Comparison of ENCODE assay signal across 9 cellular contexts in the genomic region with DNA sequence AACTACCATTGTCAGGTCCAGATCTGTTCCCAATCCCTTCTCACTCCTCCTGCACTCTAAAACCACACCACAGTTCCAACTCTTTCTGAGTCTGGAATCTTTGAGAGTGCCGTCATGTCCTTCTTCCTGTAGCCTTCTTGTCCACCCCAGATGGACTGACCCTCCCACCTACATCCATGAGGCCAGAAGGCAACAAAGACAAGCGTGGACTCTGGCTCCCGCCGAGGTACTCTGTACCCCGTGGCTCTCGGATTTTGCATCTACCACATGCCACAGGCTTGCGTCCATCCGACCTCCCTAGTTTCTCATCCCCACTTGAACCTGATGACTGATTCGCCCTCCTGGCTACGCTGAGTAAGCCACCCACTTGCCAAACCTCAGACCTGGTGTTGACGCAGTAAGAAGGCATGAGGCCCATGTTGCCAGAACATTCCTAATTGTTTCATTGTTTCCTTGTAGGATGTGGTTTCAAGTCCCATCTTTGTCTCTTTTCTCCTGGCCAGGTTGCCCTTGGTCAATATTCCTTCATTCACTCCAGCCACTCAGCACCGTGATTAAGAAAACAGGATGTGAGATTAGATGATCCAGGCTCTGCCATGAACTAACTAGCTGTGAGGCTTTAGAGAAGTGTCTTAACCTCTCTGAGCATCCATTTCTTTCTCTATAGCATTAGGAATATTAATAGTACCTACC. TPM values are rescaled to one million over a fixed set of nuclear protein-coding genes. Genes with fewer than 3 reads are reported as not detected.
A peak's percentile ranks its signal among the peaks of the same experiment; 100 is the strongest.
DNase-seq lines count a peak whose midpoint lies in the region; ATAC-seq and TF ChIP-seq lines count a peak whose summit lies in the region.
"Had no signal": no experiment of that assay in that cellular context is flagged by ENCODE, and none has a peak within 500 bp of the region (broad histone marks: within the 10 kb centered on the region; RNA-seq: fewer than 3 reads in every experiment).

No MANE protein-coding gene starts in this region.

- intact Hi-C loops in upper lobe of right lung (cut with DNase I) (no loop called here), mucosa of descending colon (cut with DNase I, micrococcal nuclease) (no loop called here)

- H3K27ac ChIP-seq in upper lobe of right lung = peak overlapping the region; percentile 90

- H3K27me3 ChIP-seq in upper lobe of right lung = no peaks in the 10 kb centered on the region
- H3K27me3 ChIP-seq: BLaER1 treated with 17β-estradiol and CSF1 and Interleukin-3, amounts not matched to agents 10 nM and 100 nM had no signal

- peaks cover 17% of the 10 kb centered on the region for H3K4me1 Mint-ChIP-seq in activated naive CD8-positive, alpha-beta T cell treated with anti-CD3 and anti-CD28 coated beads for 36 hours
- peaks cover 34% of the 10 kb centered on the region for H3K4me1 Mint-ChIP-seq in activated naive CD8-positive, alpha-beta T cell treated with anti-CD3 and anti-CD28 coated beads, Interleukin-2, amount 50 U/mL, for 24 hours

- no peak for ATAC-seq in activated naive CD8-positive, alpha-beta T cell treated with anti-CD3 and anti-CD28 coated beads, Interleukin-2, amount 50 U/mL, for 24 hours
- ATAC-seq in upper lobe of right lung (no peak), mucosa of descending colon (no peak)

- peaks cover 4% of the 10 kb centered on the region for H3K9me3 Mint-ChIP-seq in activated naive CD8-positive, alpha-beta T cell treated with anti-CD3 and anti-CD28 coated beads for 36 hours
- peaks cover 3% of the 10 kb centered on the region for H3K9me3 Mint-ChIP-seq in activated naive CD8-positive, alpha-beta T cell treated with anti-CD3 and anti-CD28 coated beads, Interleukin-2, amount 50 U/mL, for 24 hours

- no peaks in the 10 kb centered on the region for H3K36me3 ChIP-seq in upper lobe of right lung
- no peaks in the 10 kb centered on the region for H3K36me3 ChIP-seq in mucosa of descending colon (ENCODE audit: low read depth)
- H3K36me3 ChIP-seq: BLaER1 treated with 17β-estradiol and CSF1 and Interleukin-3, amounts not matched to agents 10 nM and 100 nM had no signal

- no peak for DNase-seq in activated naive CD8-positive, alpha-beta T cell treated with anti-CD3 and anti-CD28 coated beads for 36 hours
- no peak for DNase-seq in activated naive CD8-positive, alpha-beta T cell treated with anti-CD3 and anti-CD28 coated beads, Interleukin-2, amount 50 U/mL, for 24 hours
- DNase-seq in brain pericyte (ENCODE audit: low read depth, low spot score) (peak; percentile 79), lung microvascular endothelial cell (ENCODE audit: low read depth in 2 of 2) (peak; percentile 45 to 98), upper lobe of right lung (no peak), NCI-H1436 (lab: John Stamatoyannopoulos, UW) (no peak), NCI-H524 (lab: John Stamatoyannopoulos, UW) (no peak), mucosa of descending colon (no peak)

- peaks cover 1% of the 10 kb centered on the region for H3K36me3 Mint-ChIP-seq in activated naive CD8-positive, alpha-beta T cell treated with anti-CD3 and anti-CD28 coated beads for 36 hours
- no peaks in the 10 kb centered on the region for H3K36me3 Mint-ChIP-seq in activated naive CD8-positive, alpha-beta T cell treated with anti-CD3 and anti-CD28 coated beads, Interleukin-2, amount 50 U/mL, for 24 hours (ENCODE audit: low read depth)

- H3K4me3 Mint-ChIP-seq in activated naive CD8-positive, alpha-beta T cell treated with anti-CD3 and anti-CD28 coated beads for 36 hours = no peak overlapping the region
- H3K4me3 Mint-ChIP-seq in activated naive CD8-positive, alpha-beta T cell treated with anti-CD3 and anti-CD28 coated beads, Interleukin-2, amount 50 U/mL, for 24 hours = no peak overlapping the region

- H3K9me3 ChIP-seq in upper lobe of right lung (no peaks in the 10 kb centered on the region), mucosa of descending colon (no peaks in the 10 kb centered on the region)

- H3K27me3 Mint-ChIP-seq in activated naive CD8-positive, alpha-beta T cell treated with anti-CD3 and anti-CD28 coated beads for 36 hours = no peaks in the 10 kb centered on the region
- no peaks in the 10 kb centered on the region for H3K27me3 Mint-ChIP-seq in activated naive CD8-positive, alpha-beta T cell treated with anti-CD3 and anti-CD28 coated beads, Interleukin-2, amount 50 U/mL, for 24 hours

- H3K4me1 ChIP-seq in upper lobe of right lung (peaks cover 51% of the 10 kb centered on the region), mucosa of descending colon (ENCODE audit: low read depth) (peaks cover 32% of the 10 kb centered on the region)

- TF ChIP-seq CTCF in upper lobe of right lung (IDR thresholded peaks at IDR 0.05) = no peak
- no peak for TF ChIP-seq CTCF in mucosa of descending colon (IDR thresholded peaks at IDR 0.05)

- peak overlapping the region; percentile 14 for H3K27ac Mint-ChIP-seq in activated naive CD8-positive, alpha-beta T cell treated with anti-CD3 and anti-CD28 coated beads for 36 hours
- no peak overlapping the region for H3K27ac Mint-ChIP-seq in activated naive CD8-positive, alpha-beta T cell treated with anti-CD3 and anti-CD28 coated beads, Interleukin-2, amount 50 U/mL, for 24 hours

- H3K4me3 ChIP-seq in upper lobe of right lung = no peak overlapping the region
- H3K4me3 ChIP-seq in mucosa of descending colon = no peak overlapping the region
- H3K4me3 ChIP-seq: BLaER1 treated with 17β-estradiol and CSF1 and Interleukin-3, amounts not matched to agents 10 nM and 100 nM had no signal

RNA-seq across cellular contexts. Expression of a gene that starts 1.1 kb away (rescaled TPM):
- 10 to 100 TPM; 14.7 to 16.7 TPM for total RNA-seq in activated naive CD8-positive, alpha-beta T cell treated with anti-CD3 and anti-CD28 coated beads for 36 hours
- total RNA-seq in lung microvascular endothelial cell (66.9 and 77.6 TPM in 2 replicates), upper lobe of right lung (118 TPM), mucosa of descending colon (100 to 1,000 TPM in 2 of 3 donors, 10 to 100 TPM in 1; 96.0 to 153 (median 144) TPM)

Comparison
In these comparisons a context has a peak if more than half of its experiments do, and no peak if none do; other contexts are left out.
1. DNase-seq: peak in brain pericyte (single experiment) and lung microvascular endothelial cell (2 of 2); none in activated naive CD8-positive, alpha-beta T cell treated with anti-CD3 and anti-CD28 coated beads for 36 hours (single experiment), activated naive CD8-positive, alpha-beta T cell treated with anti-CD3 and anti-CD28 coated beads, Interleukin-2, amount 50 U/mL, for 24 hours (single experiment), upper lobe of right lung (single experiment), NCI-H1436 (single experiment), NCI-H524 (0 of 2) and mucosa of descending colon (0 of 3).